In the genomic region with DNA sequence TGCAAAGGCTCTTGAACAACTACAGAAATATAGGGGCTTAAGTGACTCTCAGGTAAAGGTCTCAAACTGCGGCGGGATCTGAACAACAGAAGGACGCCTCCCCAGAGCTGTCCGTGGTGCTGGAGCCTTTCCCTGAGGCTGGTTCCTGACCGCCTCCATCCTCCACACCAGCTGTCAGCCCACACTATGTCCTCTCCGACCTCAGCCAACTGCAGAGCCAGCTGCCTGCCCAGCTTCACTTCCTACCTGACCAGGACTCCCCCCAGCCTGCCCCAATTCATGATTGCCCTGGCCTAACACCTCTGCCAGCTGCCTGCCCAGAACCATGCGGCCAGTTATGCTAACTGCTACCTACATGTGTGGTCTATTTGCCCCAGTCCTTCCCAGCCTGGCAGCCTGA, we compare ENCODE assay signal across 11 cellular contexts.
DNase-seq lines count a peak whose midpoint lies in the region; ATAC-seq and TF ChIP-seq lines count a peak whose summit lies in the region.
"Had no signal": no experiment of that assay in that cellular context is flagged by ENCODE, and none has a peak within 500 bp of the region (broad histone marks: within the 10 kb centered on the region; RNA-seq: fewer than 3 reads in every experiment).

No MANE protein-coding gene starts in this region.

- no peak overlapping the region for H3K27ac Mint-ChIP-seq in activated CD8-positive, alpha-beta memory T cell treated with anti-CD3 and anti-CD28 coated beads, Interleukin-2, amount 10 ng/mL, durations not matched to agents 7 days and 5 days
- no peak overlapping the region for H3K27ac Mint-ChIP-seq in endothelial cell (ENCODE audit: unreplicated experiment)

- no peak overlapping the region for H3K4me3 Mint-ChIP-seq in activated CD8-positive, alpha-beta memory T cell treated with anti-CD3 and anti-CD28 coated beads, Interleukin-2, amount 10 ng/mL, durations not matched to agents 7 days and 5 days
- H3K4me3 Mint-ChIP-seq in endothelial cell (ENCODE audit: unreplicated experiment) = no peak overlapping the region

- CTCF ChIA-PET in activated CD8-positive, alpha-beta memory T cell treated with anti-CD3 and anti-CD28 coated beads, Interleukin-2, amount 10 ng/mL, durations not matched to agents 7 days and 5 days (lab: Charles Lee) = interaction anchor here (1.4 kb wide), 1 partner anchor 23 kb away, joined by 4 read pairs; no protein-coding TSS in a partner anchor
- CTCF ChIA-PET in GM10248 (lab: Yijun Ruan, JAX) = interaction anchor here (2.4 kb wide), 1 partner anchor 24 kb away, joined by 6 read pairs; no protein-coding TSS in a partner anchor

- no peaks in the 10 kb centered on the region for H3K36me3 Mint-ChIP-seq in activated CD8-positive, alpha-beta memory T cell treated with anti-CD3 and anti-CD28 coated beads, Interleukin-2, amount 10 ng/mL, durations not matched to agents 7 days and 5 days
- H3K36me3 Mint-ChIP-seq in endothelial cell (ENCODE audit: low read depth, unreplicated experiment) = peaks cover 3% of the 10 kb centered on the region

- ATAC-seq in activated CD8-positive, alpha-beta memory T cell treated with anti-CD3 and anti-CD28 coated beads, Interleukin-2, amount 10 ng/mL, durations not matched to agents 7 days and 5 days = no peak

- DNase-seq in activated CD8-positive, alpha-beta memory T cell treated with anti-CD3 and anti-CD28 coated beads, Interleukin-2, amount 10 ng/mL, durations not matched to agents 7 days and 5 days = peak; percentile 43
- no peak for DNase-seq in activated CD8-positive, alpha-beta memory T cell treated with anti-CD3 and anti-CD28 coated beads, Interleukin-2, amount 50 U/mL, for 4 hours
- DNase-seq in OCI-M1 (lab: John Stamatoyannopoulos, UW) (peak; percentile 24), endothelial cell (ENCODE audit: low spot score) (peak; percentile 72), retina (peak; percentile 61), NCI-H2227 (lab: John Stamatoyannopoulos, UW; ENCODE audit: unreplicated experiment) (no peak), GM10248 (ENCODE audit: extremely low spot score) (no peak), NCI-H1092 treated with DMSO at 0.1 percent for 48 hours (lab: John Stamatoyannopoulos, UW) (no peak)
- DNase-seq: activated effector memory CD4-positive, alpha-beta T cell treated with Interleukin-2 at 50 U/mL for 16 hours; AML-193; Right ventricle myocardium superior had no signal

- no peaks in the 10 kb centered on the region for H3K9me3 Mint-ChIP-seq in activated CD8-positive, alpha-beta memory T cell treated with anti-CD3 and anti-CD28 coated beads, Interleukin-2, amount 10 ng/mL, durations not matched to agents 7 days and 5 days (ENCODE audit: low read depth)
- H3K9me3 Mint-ChIP-seq in endothelial cell (ENCODE audit: unreplicated experiment) = peaks cover 4% of the 10 kb centered on the region

- POLR2A ChIA-PET in GM10248 (lab: Yijun Ruan, JAX) = no interaction called here

- TF ChIP-seq CTCF in endothelial cell (IDR thresholded peaks at IDR 0.05; ENCODE audit: unreplicated experiment) (no peak), GM10248 (IDR thresholded peaks at IDR 0.05; ENCODE audit: control extremely low read depth, extremely low read depth, low read depth, missing control alignments) (no peak)

- H3K27me3 Mint-ChIP-seq in activated CD8-positive, alpha-beta memory T cell treated with anti-CD3 and anti-CD28 coated beads, Interleukin-2, amount 10 ng/mL, durations not matched to agents 7 days and 5 days = peaks cover 12% of the 10 kb centered on the region
- H3K27me3 Mint-ChIP-seq in endothelial cell (ENCODE audit: unreplicated experiment) = peaks cover 5% of the 10 kb centered on the region

- no peaks in the 10 kb centered on the region for H3K4me1 Mint-ChIP-seq in activated CD8-positive, alpha-beta memory T cell treated with anti-CD3 and anti-CD28 coated beads, Interleukin-2, amount 10 ng/mL, durations not matched to agents 7 days and 5 days
- no peaks in the 10 kb centered on the region for H3K4me1 Mint-ChIP-seq in endothelial cell (ENCODE audit: unreplicated experiment)

Comparison
In these comparisons a context has a peak if more than half of its experiments do, and no peak if none do; other contexts are left out.
1. DNase-seq: peak in activated CD8-positive, alpha-beta memory T cell treated with anti-CD3 and anti-CD28 coated beads, Interleukin-2, amount 10 ng/mL, durations not matched to agents 7 days and 5 days (single experiment), OCI-M1 (single experiment), endothelial cell (single experiment) and retina (single experiment); none in activated CD8-positive, alpha-beta memory T cell treated with anti-CD3 and anti-CD28 coated beads, Interleukin-2, amount 50 U/mL, for 4 hours (single experiment), NCI-H2227 (single experiment), GM10248 (single experiment) and NCI-H1092 treated with DMSO at 0.1 percent for 48 hours (single experiment).